ENCODE assay signal across 16 cellular contexts in genomic region chr2:33292981-33293586, GRCh38.
DNase-seq lines count a peak whose midpoint lies in the region; ATAC-seq and TF ChIP-seq lines count a peak whose summit lies in the region.
"Had no signal": no experiment of that assay in that cellular context is flagged by ENCODE, and none has a peak within 500 bp of the region (broad histone marks: within the 10 kb centered on the region; RNA-seq: fewer than 3 reads in every experiment).

No MANE protein-coding gene starts in this region.

- TF ChIP-seq POLR2A in ovary (IDR thresholded peaks at IDR 0.05) (no peak), suprapubic skin (IDR thresholded peaks at IDR 0.05) (no peak)

- DNase-seq in NCI-H2081 treated with DMSO at 0.1 percent for 48 hours (lab: John Stamatoyannopoulos, UW) (peak; percentile 67), coronary artery (ENCODE audit: low spot score) (peak; percentile 80), ovary (peak in 4 of 5 donors; percentile 41 to 62 (median 56)), NCI-H82 treated with DMSO at 0.1 percent for 48 hours (lab: John Stamatoyannopoulos, UW; ENCODE audit: unreplicated experiment) (no peak), suprapubic skin (ENCODE audit: low spot score in 2 of 2) (no peak)
- no peak for DNase-seq in activated naive CD4-positive, alpha-beta T cell treated with anti-CD3 and anti-CD28 coated beads for 36 hours
- DNase-seq in activated naive CD8-positive, alpha-beta T cell treated with anti-CD3 and anti-CD28 coated beads, Interleukin-2, amount 50 U/mL, for 24 hours, result no peak
- DNase-seq: activated CD4-positive, alpha-beta T cell treated with anti-CD3 and anti-CD28 coated beads, Interleukin-2, amount 50 U/mL, for 48 hours; cortex of kidney; foreskin keratinocyte; OCI-M1; spleen; T-helper 17 cell had no signal

- 47 to 67% (median 62%) methylated on average over 11 of the region's 11 CpGs for WGBS in ovary, 3 donors
- 82% methylated on average over 11 of the region's 11 CpGs for WGBS in suprapubic skin

- no peaks in the 10 kb centered on the region for H3K4me1 Mint-ChIP-seq in activated naive CD4-positive, alpha-beta T cell treated with anti-CD3 and anti-CD28 coated beads for 36 hours (ENCODE audit: low read depth)
- H3K4me1 Mint-ChIP-seq in activated naive CD8-positive, alpha-beta T cell treated with anti-CD3 and anti-CD28 coated beads, Interleukin-2, amount 50 U/mL, for 24 hours, result no peaks in the 10 kb centered on the region
- H3K4me1 Mint-ChIP-seq: neural crest cell, T-helper 17 cell had no signal

- CTCF ChIA-PET in activated naive CD4-positive, alpha-beta T cell treated with anti-CD3 and anti-CD28 coated beads for 36 hours (lab: Charles Lee), result no interaction called here

- H3K9me3 ChIP-seq in ovary (no peaks in the 10 kb centered on the region), suprapubic skin (no peaks in the 10 kb centered on the region)
- H3K9me3 ChIP-seq: BLaER1, spleen had no signal

- no peaks in the 10 kb centered on the region for H3K27me3 ChIP-seq in ovary
- no peaks in the 10 kb centered on the region for H3K27me3 ChIP-seq in suprapubic skin
- H3K27me3 ChIP-seq: BLaER1, foreskin keratinocyte had no signal

- TF ChIP-seq CTCF in coronary artery (IDR thresholded peaks at IDR 0.05) (no peak), ovary (IDR thresholded peaks at IDR 0.05) (no peak), suprapubic skin (IDR thresholded peaks at IDR 0.05) (no peak)

- no peaks in the 10 kb centered on the region for H3K36me3 Mint-ChIP-seq in activated naive CD4-positive, alpha-beta T cell treated with anti-CD3 and anti-CD28 coated beads for 36 hours (ENCODE audit: low read depth)
- H3K36me3 Mint-ChIP-seq in activated naive CD8-positive, alpha-beta T cell treated with anti-CD3 and anti-CD28 coated beads, Interleukin-2, amount 50 U/mL, for 24 hours (ENCODE audit: low read depth), result no peaks in the 10 kb centered on the region

- H3K27me3 Mint-ChIP-seq in activated naive CD4-positive, alpha-beta T cell treated with anti-CD3 and anti-CD28 coated beads for 36 hours (ENCODE audit: low read depth), result no peaks in the 10 kb centered on the region
- H3K27me3 Mint-ChIP-seq in activated naive CD8-positive, alpha-beta T cell treated with anti-CD3 and anti-CD28 coated beads, Interleukin-2, amount 50 U/mL, for 24 hours, result peaks cover 6% of the 10 kb centered on the region

- no peak overlapping the region for H3K4me3 ChIP-seq in coronary artery
- H3K4me3 ChIP-seq in ovary, result no peak overlapping the region
- no peak overlapping the region for H3K4me3 ChIP-seq in suprapubic skin
- H3K4me3 ChIP-seq: BLaER1, spleen had no signal

- H3K9me3 Mint-ChIP-seq in activated naive CD4-positive, alpha-beta T cell treated with anti-CD3 and anti-CD28 coated beads for 36 hours, result no peaks in the 10 kb centered on the region
- H3K9me3 Mint-ChIP-seq in activated naive CD8-positive, alpha-beta T cell treated with anti-CD3 and anti-CD28 coated beads, Interleukin-2, amount 50 U/mL, for 24 hours, result no peaks in the 10 kb centered on the region
- H3K9me3 Mint-ChIP-seq: neural crest cell had no signal

- peak overlapping the region; percentile 64 to 80 for H3K27ac ChIP-seq in coronary artery
- peak overlapping the region; percentile 12 to 49 for H3K27ac ChIP-seq in ovary
- H3K27ac ChIP-seq in suprapubic skin, result no peak overlapping the region
- H3K27ac ChIP-seq: BLaER1, foreskin keratinocyte, spleen had no signal

- no peak overlapping the region for H3K4me3 Mint-ChIP-seq in activated naive CD4-positive, alpha-beta T cell treated with anti-CD3 and anti-CD28 coated beads for 36 hours
- H3K4me3 Mint-ChIP-seq in activated naive CD8-positive, alpha-beta T cell treated with anti-CD3 and anti-CD28 coated beads, Interleukin-2, amount 50 U/mL, for 24 hours, result no peak overlapping the region
- H3K4me3 Mint-ChIP-seq: neural crest cell, T-helper 17 cell had no signal

- H3K36me3 ChIP-seq in ovary, result no peaks in the 10 kb centered on the region
- H3K36me3 ChIP-seq in suprapubic skin, result no peaks in the 10 kb centered on the region
- H3K36me3 ChIP-seq: BLaER1, spleen had no signal

- intact Hi-C loops in ovary (cut with DNase I), result no loop called here
- intact Hi-C loops in activated naive CD4-positive, alpha-beta T cell treated with anti-CD3 and anti-CD28 coated beads for 36 hours (cut with micrococcal nuclease), result no loop called here

- H3K27ac Mint-ChIP-seq in activated naive CD4-positive, alpha-beta T cell treated with anti-CD3 and anti-CD28 coated beads for 36 hours, result no peak overlapping the region
- no peak overlapping the region for H3K27ac Mint-ChIP-seq in activated naive CD8-positive, alpha-beta T cell treated with anti-CD3 and anti-CD28 coated beads, Interleukin-2, amount 50 U/mL, for 24 hours
- H3K27ac Mint-ChIP-seq: T-helper 17 cell had no signal

- TF ChIP-seq EP300 in ovary (IDR thresholded peaks at IDR 0.05) (peak; percentile 39), suprapubic skin (IDR thresholded peaks at IDR 0.05) (no peak)

- H3K4me1 ChIP-seq in ovary (ENCODE audit: insufficient read depth) (peaks cover 12% of the 10 kb centered on the region), suprapubic skin (peaks cover 27% of the 10 kb centered on the region)
- H3K4me1 ChIP-seq: BLaER1, foreskin keratinocyte, spleen had no signal

- ATAC-seq in GM19351 (IDR thresholded peaks at IDR 0.05; ENCODE audit: unreplicated experiment), result peak; percentile 73
- no peak for ATAC-seq in activated naive CD8-positive, alpha-beta T cell treated with anti-CD3 and anti-CD28 coated beads, Interleukin-2, amount 50 U/mL, for 24 hours
- ATAC-seq: foreskin keratinocyte, T-helper 17 cell had no signal

Comparison
In these comparisons a context has a peak if more than half of its experiments do, and no peak if none do; other contexts are left out.
1. DNase-seq: peak in NCI-H2081 treated with DMSO at 0.1 percent for 48 hours (single experiment), coronary artery (single experiment) and ovary (4 of 5); none in NCI-H82 treated with DMSO at 0.1 percent for 48 hours (single experiment), activated naive CD4-positive, alpha-beta T cell treated with anti-CD3 and anti-CD28 coated beads for 36 hours (single experiment), activated naive CD8-positive, alpha-beta T cell treated with anti-CD3 and anti-CD28 coated beads, Interleukin-2, amount 50 U/mL, for 24 hours (single experiment) and suprapubic skin (0 of 2).